15 cellular contexts compared by ENCODE assay signal in genomic region chr2:102304711-102305591, GRCh38. TPM values are rescaled to one million over a fixed set of nuclear protein-coding genes. Genes with fewer than 3 reads are reported as not detected.
DNase-seq lines count a peak whose midpoint lies in the region; ATAC-seq, FAIRE-seq and TF ChIP-seq lines count a peak whose summit lies in the region.
"Had no signal": no experiment of that assay in that cellular context is flagged by ENCODE, and none has a peak within 500 bp of the region (broad histone marks: within the 10 kb centered on the region; RNA-seq: fewer than 3 reads in every experiment).

No MANE protein-coding gene starts in this region.

- H3K4me1 Mint-ChIP-seq in activated CD4-positive, alpha-beta T cell treated with anti-CD3 and anti-CD28 coated beads, Interleukin-2, amount 10 ng/mL, durations not matched to agents 24 days and 14 days, result peaks cover 47% of the 10 kb centered on the region
- H3K4me1 Mint-ChIP-seq in stimulated activated naive CD8-positive, alpha-beta T cell treated with anti-CD3 and anti-CD28 coated beads, Interleukin-15, Interleukin-2, amounts not matched to agents 100 ng/mL and 50 ng/mL, for 24 hours (ENCODE audit: low read depth), result peaks cover 63% of the 10 kb centered on the region

- no peak for ATAC-seq in GM18870 (IDR thresholded peaks at IDR 0.05; ENCODE audit: unreplicated experiment)
- ATAC-seq: GM12878 had no signal

- intact Hi-C loops in activated CD4-positive, alpha-beta T cell treated with anti-CD3 and anti-CD28 coated beads, Interleukin-2, amount 10 ng/mL, durations not matched to agents 24 days and 14 days (cut with micrococcal nuclease), result loop anchor here (1.0 to 5.0 kb wide), 9 partner anchors 32 to 303 kb away; no protein-coding TSS in a partner anchor

- H3K9me3 Mint-ChIP-seq in activated CD4-positive, alpha-beta T cell treated with anti-CD3 and anti-CD28 coated beads, Interleukin-2, amount 10 ng/mL, durations not matched to agents 24 days and 14 days, result no peaks in the 10 kb centered on the region
- H3K9me3 Mint-ChIP-seq in stimulated activated naive CD8-positive, alpha-beta T cell treated with anti-CD3 and anti-CD28 coated beads, Interleukin-15, Interleukin-2, amounts not matched to agents 100 ng/mL and 50 ng/mL, for 24 hours, result peaks cover 4% of the 10 kb centered on the region

- FAIRE-seq in GM12892 (lab: Jason Lieb, UNC), result no peak
- FAIRE-seq: GM12878 had no signal

- peaks cover 2% of the 10 kb centered on the region for H3K27me3 Mint-ChIP-seq in activated CD4-positive, alpha-beta T cell treated with anti-CD3 and anti-CD28 coated beads, Interleukin-2, amount 10 ng/mL, durations not matched to agents 24 days and 14 days
- H3K27me3 Mint-ChIP-seq in stimulated activated naive CD8-positive, alpha-beta T cell treated with anti-CD3 and anti-CD28 coated beads, Interleukin-15, Interleukin-2, amounts not matched to agents 100 ng/mL and 50 ng/mL, for 24 hours, result peaks cover 3% of the 10 kb centered on the region

- peak overlapping the region; percentile 70 for H3K4me3 Mint-ChIP-seq in activated CD4-positive, alpha-beta T cell treated with anti-CD3 and anti-CD28 coated beads, Interleukin-2, amount 10 ng/mL, durations not matched to agents 24 days and 14 days
- peak overlapping the region; percentile 49 for H3K4me3 Mint-ChIP-seq in stimulated activated naive CD8-positive, alpha-beta T cell treated with anti-CD3 and anti-CD28 coated beads, Interleukin-15, Interleukin-2, amounts not matched to agents 100 ng/mL and 50 ng/mL, for 24 hours

- peak overlapping the region; percentile 95 for H3K27ac Mint-ChIP-seq in activated CD4-positive, alpha-beta T cell treated with anti-CD3 and anti-CD28 coated beads, Interleukin-2, amount 10 ng/mL, durations not matched to agents 24 days and 14 days
- peak overlapping the region; percentile 98 for H3K27ac Mint-ChIP-seq in stimulated activated naive CD8-positive, alpha-beta T cell treated with anti-CD3 and anti-CD28 coated beads, Interleukin-15, Interleukin-2, amounts not matched to agents 100 ng/mL and 50 ng/mL, for 24 hours

- DNase-seq in activated effector memory CD4-positive, alpha-beta T cell treated with anti-CD3 and anti-CD28 coated beads, Interleukin-2, amount 50 U/mL, for 16 hours, result peak; percentile 63
- DNase-seq in activated effector memory CD4-positive, alpha-beta T cell treated with Interleukin-2 at 50 U/mL for 16 hours, result no peak
- peak; percentile 66 for DNase-seq in activated CD4-positive, alpha-beta T cell treated with anti-CD3 and anti-CD28 coated beads, Interleukin-2, amount 10 ng/mL, durations not matched to agents 24 days and 14 days
- DNase-seq in glomerular endothelial cell (ENCODE audit: extremely low read depth, low read depth, low spot score) (peak; percentile 61), GM12892 (ENCODE audit: insufficient read length) (no peak), epidermal melanocyte (ENCODE audit: insufficient read length, low spot score) (no peak)
- DNase-seq: midbrain, NCI-H1092, nucleus accumbens, RPMI8226 had no signal

- H3K36me3 Mint-ChIP-seq in activated CD4-positive, alpha-beta T cell treated with anti-CD3 and anti-CD28 coated beads, Interleukin-2, amount 10 ng/mL, durations not matched to agents 24 days and 14 days (ENCODE audit: low read depth), result no peaks in the 10 kb centered on the region
- peaks cover 9% of the 10 kb centered on the region for H3K36me3 Mint-ChIP-seq in stimulated activated naive CD8-positive, alpha-beta T cell treated with anti-CD3 and anti-CD28 coated beads, Interleukin-15, Interleukin-2, amounts not matched to agents 100 ng/mL and 50 ng/mL, for 24 hours (ENCODE audit: low read depth)

- TF ChIP-seq POLR2A in GM12892 (IDR thresholded peaks at IDR 0.05; ENCODE audit: low read depth, low read length), result no peak

RNA-seq across cellular contexts. Expression of gene IL1RL1, which starts 6.4 kb away (rescaled TPM):
- total RNA-seq in activated CD4-positive, alpha-beta T cell treated with anti-CD3 and anti-CD28 coated beads, Interleukin-2, amount 10 ng/mL, durations not matched to agents 24 days and 14 days, result 0.54 and 0.84 TPM in 2 replicates
- total RNA-seq in glomerular endothelial cell, result 5.8 and 20.5 TPM in 2 replicates
- not detected for polyA plus RNA-seq in GM12892 (2012; ENCODE audit: missing spikeins)
- total RNA-seq: chondrocyte had no signal

RNA-seq across cellular contexts. Expression of gene IL18R1, which starts 50.6 kb away (rescaled TPM):
- 41.7 and 50.2 TPM in 2 replicates for total RNA-seq in activated CD4-positive, alpha-beta T cell treated with anti-CD3 and anti-CD28 coated beads, Interleukin-2, amount 10 ng/mL, durations not matched to agents 24 days and 14 days
- total RNA-seq in glomerular endothelial cell, result 4.5 and 5.3 TPM in 2 replicates
- polyA plus RNA-seq in GM12892 (2012; ENCODE audit: missing spikeins), result 6.2 TPM
- total RNA-seq: temporal lobe had no signal

Comparison
In these comparisons a context has a peak if more than half of its experiments do, and no peak if none do; other contexts are left out.
1. DNase-seq: peak in activated effector memory CD4-positive, alpha-beta T cell treated with anti-CD3 and anti-CD28 coated beads, Interleukin-2, amount 50 U/mL, for 16 hours (single experiment), activated CD4-positive, alpha-beta T cell treated with anti-CD3 and anti-CD28 coated beads, Interleukin-2, amount 10 ng/mL, durations not matched to agents 24 days and 14 days (single experiment) and glomerular endothelial cell (single experiment); none in activated effector memory CD4-positive, alpha-beta T cell treated with Interleukin-2 at 50 U/mL for 16 hours (single experiment), GM12892 (single experiment) and epidermal melanocyte (single experiment).